8 cellular contexts compared by ENCODE assay signal in the genomic region with DNA sequence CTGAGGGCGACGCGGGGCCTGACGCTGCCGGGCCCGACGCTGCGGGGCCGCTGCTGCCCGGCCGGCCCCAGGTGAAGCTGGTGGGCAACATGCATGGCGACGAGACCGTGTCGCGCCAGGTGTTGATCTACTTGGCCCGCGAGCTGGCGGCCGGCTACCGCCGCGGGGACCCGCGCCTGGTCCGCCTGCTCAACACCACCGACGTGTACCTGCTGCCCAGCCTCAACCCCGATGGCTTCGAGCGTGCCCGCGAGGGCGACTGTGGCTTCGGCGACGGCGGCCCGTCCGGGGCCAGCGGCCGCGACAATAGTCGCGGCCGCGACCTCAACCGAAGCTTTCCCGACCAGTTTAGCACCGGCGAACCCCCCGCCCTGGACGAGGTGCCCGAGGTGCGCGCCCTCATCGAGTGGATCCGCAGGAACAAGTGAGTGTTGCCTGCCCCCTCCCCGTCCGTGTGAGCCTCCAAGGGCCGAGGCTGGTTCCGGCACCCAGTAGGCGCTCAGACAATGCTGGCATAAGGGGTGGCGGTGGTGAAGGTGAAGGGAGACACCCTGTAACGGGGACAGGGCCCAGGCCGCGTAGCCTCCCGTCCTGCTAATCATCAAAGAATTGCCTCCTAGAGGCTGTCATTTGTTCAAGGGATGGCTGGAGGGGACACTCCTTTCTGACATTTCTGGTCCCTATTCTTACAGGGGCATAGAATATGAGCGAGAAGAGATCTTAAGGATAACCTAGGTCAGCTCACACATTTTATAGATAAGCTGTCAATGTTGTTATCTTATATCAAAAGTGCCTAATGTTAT. TPM values are rescaled to one million over a fixed set of nuclear protein-coding genes. Genes with fewer than 3 reads are reported as not detected.
A peak's percentile ranks its signal among the peaks of the same experiment; 100 is the strongest.
DNase-seq lines count a peak whose midpoint lies in the region; ATAC-seq and TF ChIP-seq lines count a peak whose summit lies in the region.

No MANE protein-coding gene starts in this region.

- 1 to 6% methylated on average over 5 to 14 of the region's 69 CpGs for WGBS in thyroid gland, 2 donors

- TF ChIP-seq CTCF in mesothelial cell of epicardium (IDR thresholded peaks at IDR 0.05; ENCODE audit: unreplicated experiment) (no peak), thyroid gland (IDR thresholded peaks at IDR 0.05) (peak in 1 of 6 experiments; percentile 5)

- no peaks in the 10 kb centered on the region for H3K36me3 ChIP-seq in effector memory CD4-positive, alpha-beta T cell (ENCODE audit: control insufficient read depth, insufficient read depth, low read length)
- H3K36me3 ChIP-seq in thyroid gland = no peaks in the 10 kb centered on the region

- ATAC-seq in HG03442 (IDR thresholded peaks at IDR 0.05; ENCODE audit: unreplicated experiment) (peak; percentile 20), GM18870 (IDR thresholded peaks at IDR 0.05; ENCODE audit: unreplicated experiment) (no peak)

- peaks cover 52% of the 10 kb centered on the region for H3K4me1 Mint-ChIP-seq in activated CD4-positive, alpha-beta T cell treated with anti-CD3 and anti-CD28 coated beads, Interleukin-2, amount 10 ng/mL, durations not matched to agents 24 days and 14 days
- peaks cover 54% of the 10 kb centered on the region for H3K4me1 Mint-ChIP-seq in mesothelial cell of epicardium

- H3K4me3 Mint-ChIP-seq in activated CD4-positive, alpha-beta T cell treated with anti-CD3 and anti-CD28 coated beads, Interleukin-2, amount 10 ng/mL, durations not matched to agents 24 days and 14 days = peak overlapping the region; percentile 75
- peak overlapping the region; percentile 73 for H3K4me3 Mint-ChIP-seq in mesothelial cell of epicardium

- no peaks in the 10 kb centered on the region for H3K27me3 ChIP-seq in effector memory CD4-positive, alpha-beta T cell (replicated peaks; ENCODE audit: control insufficient read depth, insufficient read depth, low read length, poor library complexity, severe bottlenecking)
- no peaks in the 10 kb centered on the region for H3K27me3 ChIP-seq in thyroid gland

- H3K9me3 Mint-ChIP-seq in activated CD4-positive, alpha-beta T cell treated with anti-CD3 and anti-CD28 coated beads, Interleukin-2, amount 10 ng/mL, durations not matched to agents 24 days and 14 days = no peaks in the 10 kb centered on the region
- no peaks in the 10 kb centered on the region for H3K9me3 Mint-ChIP-seq in mesothelial cell of epicardium

- DNase-seq in activated gamma-delta T cell treated with Interleukin-2 at 50 U/mL for 16 hours (peak; percentile 19), activated gamma-delta T cell (lab: John Stamatoyannopoulos, UW) (no peak), mesothelial cell of epicardium (ENCODE audit: low spot score in 2 of 2, unreplicated experiment in 2 of 2) (no peak), thyroid gland (peak; percentile 24 to 35)
- DNase-seq in activated CD4-positive, alpha-beta T cell treated with anti-CD3 and anti-CD28 coated beads, Interleukin-2, amount 10 ng/mL, durations not matched to agents 24 days and 14 days = peak; percentile 79
- DNase-seq in effector memory CD4-positive, alpha-beta T cell = peak in 1 of 3 donors; percentile 20

- TF ChIP-seq POLR2A in thyroid gland (IDR thresholded peaks at IDR 0.05) = no peak

- no peaks in the 10 kb centered on the region for H3K9me3 ChIP-seq in effector memory CD4-positive, alpha-beta T cell (ENCODE audit: control insufficient read depth, low read length)
- H3K9me3 ChIP-seq in thyroid gland = no peaks in the 10 kb centered on the region

- H3K36me3 Mint-ChIP-seq in activated CD4-positive, alpha-beta T cell treated with anti-CD3 and anti-CD28 coated beads, Interleukin-2, amount 10 ng/mL, durations not matched to agents 24 days and 14 days (ENCODE audit: low read depth) = peaks cover 16% of the 10 kb centered on the region
- no peaks in the 10 kb centered on the region for H3K36me3 Mint-ChIP-seq in mesothelial cell of epicardium

- H3K27me3 Mint-ChIP-seq in activated CD4-positive, alpha-beta T cell treated with anti-CD3 and anti-CD28 coated beads, Interleukin-2, amount 10 ng/mL, durations not matched to agents 24 days and 14 days = no peaks in the 10 kb centered on the region
- no peaks in the 10 kb centered on the region for H3K27me3 Mint-ChIP-seq in mesothelial cell of epicardium (ENCODE audit: low read depth)

- H3K4me1 ChIP-seq in effector memory CD4-positive, alpha-beta T cell (ENCODE audit: control insufficient read depth, insufficient read depth, low read length, poor library complexity, severe bottlenecking) = peaks cover 28% of the 10 kb centered on the region
- peaks cover 30 to 31% of the 10 kb centered on the region in 2 donors for H3K4me1 ChIP-seq in thyroid gland

- peak overlapping the region; percentile 80 for H3K27ac ChIP-seq in effector memory CD4-positive, alpha-beta T cell (ENCODE audit: insufficient read depth, low read length, poor library complexity, severe bottlenecking)
- H3K27ac ChIP-seq in thyroid gland = peak overlapping the region; percentile 60 to 86 (median 70)

- H3K4me3 ChIP-seq in effector memory CD4-positive, alpha-beta T cell (ENCODE audit: insufficient read depth, low read depth, low read length, poor library complexity, severe bottlenecking) = peak overlapping the region; percentile 90
- H3K4me3 ChIP-seq in thyroid gland (replicated peaks in 1 of 3) = peak overlapping the region; percentile 83 to 96 (median 86)

- intact Hi-C loops in activated CD4-positive, alpha-beta T cell treated with anti-CD3 and anti-CD28 coated beads, Interleukin-2, amount 10 ng/mL, durations not matched to agents 24 days and 14 days (cut with micrococcal nuclease) = loop anchor here (2.0 to 5.0 kb wide), 3 partner anchors 33 to 98 kb away; partner anchors contain the start of gene GOSR1
- intact Hi-C loops in thyroid gland (cut with DNase I) = no loop called here

- H3K27ac Mint-ChIP-seq in activated CD4-positive, alpha-beta T cell treated with anti-CD3 and anti-CD28 coated beads, Interleukin-2, amount 10 ng/mL, durations not matched to agents 24 days and 14 days = peak overlapping the region; percentile 69
- no peak overlapping the region for H3K27ac Mint-ChIP-seq in mesothelial cell of epicardium

RNA-seq across cellular contexts. Expression of gene CPD, which starts 0.8 kb away (rescaled TPM):
- total RNA-seq in activated CD4-positive, alpha-beta T cell treated with anti-CD3 and anti-CD28 coated beads, Interleukin-2, amount 10 ng/mL, durations not matched to agents 24 days and 14 days = 26.6 and 33.4 TPM in 2 replicates
- total RNA-seq in mesothelial cell of epicardium (49.3 to 58.3 TPM (median 54.1 TPM) in 3 replicates), thyroid gland (100 to 1,000 TPM in 1 of 4 donors, 10 to 100 TPM in 3; 58.2 to 102 (median 79.9) TPM)

RNA-seq across cellular contexts. Expression of gene TMIGD1, which starts 45.6 kb away (rescaled TPM):
- not detected in 2 replicates for total RNA-seq in activated CD4-positive, alpha-beta T cell treated with anti-CD3 and anti-CD28 coated beads, Interleukin-2, amount 10 ng/mL, durations not matched to agents 24 days and 14 days
- not detected in 3 replicates for total RNA-seq in mesothelial cell of epicardium
- total RNA-seq in thyroid gland = not detected

Comparison
In these comparisons a context has a peak if more than half of its experiments do, and no peak if none do; other contexts are left out.
1. DNase-seq: peak in activated gamma-delta T cell treated with Interleukin-2 at 50 U/mL for 16 hours (single experiment), activated CD4-positive, alpha-beta T cell treated with anti-CD3 and anti-CD28 coated beads, Interleukin-2, amount 10 ng/mL, durations not matched to agents 24 days and 14 days (single experiment) and thyroid gland (2 of 2); none in activated gamma-delta T cell (single experiment) and mesothelial cell of epicardium (0 of 2).